In the genomic region with DNA sequence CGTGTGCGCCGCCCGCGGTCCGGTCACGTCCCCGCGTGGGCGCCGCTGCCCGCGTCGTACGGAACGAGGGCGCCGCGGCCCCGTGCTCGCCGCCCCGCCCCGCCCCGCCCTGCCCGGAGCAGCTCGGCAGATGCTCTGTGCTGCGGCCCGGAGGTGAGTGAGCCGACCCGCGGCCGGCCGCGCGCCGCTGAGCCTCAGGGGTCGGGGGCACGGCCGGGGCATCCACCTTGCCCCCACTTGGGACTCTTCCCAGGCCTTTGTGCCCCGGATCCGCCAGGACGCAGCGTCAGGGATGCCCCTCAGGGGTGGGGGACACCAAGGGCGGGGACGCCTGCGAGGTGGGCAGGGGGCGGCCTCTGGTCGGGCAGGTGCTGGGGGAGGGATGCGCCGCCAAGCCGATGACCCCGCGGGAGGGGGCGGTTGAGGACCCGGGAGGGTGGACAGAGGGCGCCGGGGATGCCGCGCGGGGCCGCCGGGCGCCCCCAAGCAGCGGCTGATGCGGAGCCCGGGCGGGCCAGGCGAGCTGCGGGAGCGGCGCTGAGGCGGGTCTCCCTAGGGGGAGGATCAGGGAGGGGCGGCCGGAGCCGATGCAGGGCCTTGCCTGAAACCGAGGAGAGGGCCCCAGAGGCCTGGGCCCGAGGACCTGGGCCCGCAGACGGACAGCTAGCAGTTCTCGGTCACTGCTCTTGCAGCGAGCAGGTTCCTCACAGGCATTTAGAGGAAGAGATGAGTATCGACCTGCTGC, we compare ENCODE assay signal across 8 cellular contexts. TPM values are rescaled to one million over a fixed set of nuclear protein-coding genes. Genes with fewer than 3 reads are reported as not detected.
DNase-seq lines count a peak whose midpoint lies in the region; ATAC-seq and TF ChIP-seq lines count a peak whose summit lies in the region.

A gene (plus strand): TSS at position 102 of the 745 bp plus-strand sequence. CDS start 25,177 bp downstream, outside the sequence.

- TF ChIP-seq CTCF in ascending aorta (IDR thresholded peaks at IDR 0.05) (no peak), gastrocnemius medialis (IDR thresholded peaks at IDR 0.05 in 4 of 5, conservative IDR thresholded peaks at IDR 0.05 in 1 of 5) (no peak)

- H3K9me3 Mint-ChIP-seq in CD8-positive, alpha-beta memory T cell: no peaks in the 10 kb centered on the region

- intact Hi-C loops in ascending aorta (cut with DNase I) (loop anchor here (2.0 kb wide), 1 partner anchor 74 kb away; a partner anchor contains a TSS), gastrocnemius medialis (cut with DNase I; ENCODE audit: low total_unique reads) (no loop called here)

- H3K36me3 ChIP-seq in CD8-positive, alpha-beta memory T cell (ENCODE audit: insufficient read depth, low read length): no peaks in the 10 kb centered on the region
- H3K36me3 ChIP-seq in ascending aorta: no peaks in the 10 kb centered on the region
- H3K36me3 ChIP-seq in iPS-15b (ENCODE audit: control insufficient read depth, insufficient read depth, low read length): no peaks in the 10 kb centered on the region
- H3K36me3 ChIP-seq in gastrocnemius medialis: no peaks in the 10 kb centered on the region

- H3K4me3 ChIP-seq in CD8-positive, alpha-beta memory T cell (ENCODE audit: low read length): peak within 1 kb of the TSS; percentile 64
- H3K4me3 ChIP-seq in ascending aorta (peak within 1 kb of the TSS; percentile 60 to 75), iPS-15b (ENCODE audit: low read depth, low read length) (peak within 1 kb of the TSS; percentile 68), gastrocnemius medialis (peak within 1 kb of the TSS; percentile 58 to 77 (median 71))

- H3K27ac Mint-ChIP-seq in CD8-positive, alpha-beta memory T cell: peak within 1 kb of the TSS; percentile 60 to 94 (median 84)

- in situ Hi-C loops in gastrocnemius medialis (cut with MboI; ENCODE audit: low sequenced_read_pairs in 4 of 4): no loop called here

- H3K4me3 Mint-ChIP-seq in CD8-positive, alpha-beta memory T cell: peak within 1 kb of the TSS; percentile 83 to 90 (median 88)

- peaks cover 5 to 24% of the 10 kb centered on the region in 2 donors for H3K27me3 Mint-ChIP-seq in CD8-positive, alpha-beta memory T cell

- H3K4me1 Mint-ChIP-seq in CD8-positive, alpha-beta memory T cell: peaks cover 12 to 26% (median 15%) of the 10 kb centered on the region in 3 donors

- H3K36me3 Mint-ChIP-seq in CD8-positive, alpha-beta memory T cell: peaks cover 0 to 2% (median 0%) of the 10 kb centered on the region in 3 donors

- H3K4me1 ChIP-seq in CD8-positive, alpha-beta memory T cell (ENCODE audit: insufficient read depth, low read length): peaks cover 15% of the 10 kb centered on the region
- H3K4me1 ChIP-seq in ascending aorta (peaks cover 4 to 10% of the 10 kb centered on the region in 2 donors), iPS-15b (ENCODE audit: control insufficient read depth, insufficient read depth, low read length) (no peaks in the 10 kb centered on the region), gastrocnemius medialis (peaks cover 6 to 7% of the 10 kb centered on the region in 2 donors)

- CTCF ChIA-PET in CD8-positive, alpha-beta memory T cell (lab: Charles Lee): no interaction called here

- TF ChIP-seq POLR2A in gastrocnemius medialis (IDR thresholded peaks at IDR 0.05): no peak

- no peaks in the 10 kb centered on the region for H3K9me3 ChIP-seq in CD8-positive, alpha-beta memory T cell (ENCODE audit: low read length)
- no peaks in the 10 kb centered on the region for H3K9me3 ChIP-seq in ascending aorta
- H3K9me3 ChIP-seq in iPS-15b (ENCODE audit: control insufficient read depth, insufficient read depth, low read length): no peaks in the 10 kb centered on the region
- H3K9me3 ChIP-seq in gastrocnemius medialis: no peaks in the 10 kb centered on the region

- POLR2A ChIA-PET in CD8-positive, alpha-beta memory T cell (lab: Charles Lee): no interaction called here

- ATAC-seq in GM19467 (IDR thresholded peaks at IDR 0.05; ENCODE audit: unreplicated experiment) (peak; percentile 14), gastrocnemius medialis (peak; percentile 31 to 59), GM21526 (IDR thresholded peaks at IDR 0.05; ENCODE audit: low FRiP score, unreplicated experiment) (no peak)

- DNase-seq in CD8-positive, alpha-beta memory T cell: peak in 2 of 5 donors; percentile 20 to 51
- DNase-seq in NCI-H748 (lab: John Stamatoyannopoulos, UW; ENCODE audit: unreplicated experiment) (peak; percentile 62), ascending aorta (ENCODE audit: low spot score in 2 of 2) (peak; percentile 4 to 64), gastrocnemius medialis (no peak), NCI-H187 treated with DMSO at 0.1 percent for 48 hours (lab: John Stamatoyannopoulos, UW) (no peak)

- H3K9ac ChIP-seq in iPS-15b (ENCODE audit: low read depth, low read length): no peak within 1 kb of the TSS

- H3K27me3 ChIP-seq in CD8-positive, alpha-beta memory T cell (ENCODE audit: insufficient read depth, low read length, poor library complexity, severe bottlenecking): peaks cover 21% of the 10 kb centered on the region
- no peaks in the 10 kb centered on the region for H3K27me3 ChIP-seq in ascending aorta
- H3K27me3 ChIP-seq in iPS-15b (ENCODE audit: control insufficient read depth, insufficient read depth, low read length): peaks cover 38% of the 10 kb centered on the region
- no peaks in the 10 kb centered on the region for H3K27me3 ChIP-seq in gastrocnemius medialis

- peak within 1 kb of the TSS; percentile 3 for H3K27ac ChIP-seq in CD8-positive, alpha-beta memory T cell (ENCODE audit: low read depth, low read length)
- H3K27ac ChIP-seq in ascending aorta: no peak within 1 kb of the TSS
- H3K27ac ChIP-seq in gastrocnemius medialis: peak within 1 kb of the TSS in 2 of 4 donors; percentile 40 to 57

RNA-seq across cellular contexts. Expression of the gene that starts here (rescaled TPM):
- 1 to 10 TPM; 2.0 to 2.6 TPM for total RNA-seq in CD8-positive, alpha-beta memory T cell
- 0.53 TPM for polyA plus RNA-seq in CD8-positive, alpha-beta memory T cell
- total RNA-seq in ascending aorta: 13.7 TPM
- total RNA-seq in gastrocnemius medialis: 1 to 10 TPM in 3 of 4 donors, under 1 TPM in 1; 0.92 to 3.1 (median 2.6) TPM

Comparison
In these comparisons a context has a peak if more than half of its experiments do, and no peak if none do; other contexts are left out.
1. DNase-seq: peak in NCI-H748 (single experiment) and ascending aorta (2 of 2); none in gastrocnemius medialis (0 of 2) and NCI-H187 treated with DMSO at 0.1 percent for 48 hours (single experiment).
2. Peak in every context shown above with its lines, with median percentiles within 50 percentile points of each other: H3K4me3 ChIP-seq.